Comparison of ENCODE assay signal across 8 cellular contexts in the genomic region with DNA sequence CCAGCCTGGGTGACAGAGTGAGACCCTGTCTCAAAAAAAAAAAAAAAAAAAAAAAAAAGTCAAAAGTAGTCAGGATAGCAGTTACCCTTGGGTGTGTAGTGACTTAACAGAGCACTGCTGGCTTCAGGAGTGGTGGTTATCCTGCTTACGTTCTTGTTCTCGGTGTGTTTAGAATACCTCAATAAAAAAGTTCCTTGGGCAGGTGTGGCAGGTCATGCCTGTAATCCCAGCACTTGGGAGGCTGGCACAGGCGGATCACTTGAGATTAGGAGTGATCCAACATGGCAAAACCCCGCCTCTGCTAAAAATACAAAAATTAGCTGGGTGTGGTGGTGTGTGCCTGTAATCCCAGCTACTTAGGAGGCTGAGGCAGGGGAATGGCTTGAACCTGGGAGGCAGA. TPM values are rescaled to one million over a fixed set of nuclear protein-coding genes. Genes with fewer than 3 reads are reported as not detected.
DNase-seq lines count a peak whose midpoint lies in the region; ATAC-seq, FAIRE-seq and TF ChIP-seq lines count a peak whose summit lies in the region.
"Not testable (repeated sequence)": the region's sequence is repeated elsewhere in the genome, so short reads cannot be mapped to it uniquely, and the experiment has no call there.
"Had no signal": no experiment of that assay in that cellular context is flagged by ENCODE, and none has a peak within 500 bp of the region (broad histone marks: within the 10 kb centered on the region; RNA-seq: fewer than 3 reads in every experiment).

No MANE protein-coding gene starts in this region.

- not testable (repeated sequence) for TF ChIP-seq CTCF in RWPE1 (conservative IDR thresholded peaks at IDR 0.05; ENCODE audit: low read depth); kidney (IDR thresholded peaks at IDR 0.05; ENCODE audit: borderline replicate concordance, extremely low read depth, insufficient read depth); HepG2 (CRISPR knock-in tag; IDR thresholded peaks at IDR 0.05); osteoblast (IDR thresholded peaks at IDR 0.05; ENCODE audit: extremely low read depth, low read depth, low read length); psoas muscle (IDR thresholded peaks at IDR 0.05); transverse colon (IDR thresholded peaks at IDR 0.05)

- H3K27ac ChIP-seq in RWPE1 = peak overlapping the region; percentile 39
- not testable (repeated sequence) for H3K27ac ChIP-seq in kidney (ENCODE audit: low read depth in 2 of 2, low read length in 2 of 2); HepG2 (ENCODE audit: extremely low read length, insufficient read depth, low read length); osteoblast (ENCODE audit: low read depth, low read length); psoas muscle
- peak overlapping the region in 2 of 4 donors; percentile 34 to 49 for H3K27ac ChIP-seq in transverse colon

- WGBS in HepG2 (ENCODE audit: low lambda C conversion rate) = 96% methylated on average over 4 of the region's 4 CpGs
- 91 to 96% (median 95%) methylated on average over 4 of the region's 4 CpGs for WGBS in psoas muscle, 3 donors
- WGBS in transverse colon (ENCODE audit: low coverage in 1 of 2), 2 donors = 61 to 71% methylated on average over 1 to 4 of the region's 4 CpGs

- peaks cover 19% of the 10 kb centered on the region for H4K20me1 ChIP-seq in HepG2 (ENCODE audit: insufficient read depth, low read length)
- H4K20me1 ChIP-seq in osteoblast (ENCODE audit: insufficient read depth, low read length) = peaks cover 22% of the 10 kb centered on the region

- intact Hi-C loops in kidney (cut with DNase I); HepG2 (cut with micrococcal nuclease; ENCODE audit: unreplicated experiment); psoas muscle (cut with DNase I); transverse colon (cut with DNase I; ENCODE audit: low total_unique reads): not testable (repeated sequence)

- peaks cover 15 to 33% of the 10 kb centered on the region in 2 donors for H3K36me3 ChIP-seq in kidney (ENCODE audit: control insufficient read depth in 1 of 2, insufficient read depth in 2 of 2, low read length in 2 of 2)
- H3K36me3 ChIP-seq in HepG2 (replicated peaks in 1 of 2; ENCODE audit: control insufficient read depth in 1 of 2, insufficient read depth in 2 of 2, low read length in 2 of 2) = peaks cover 49 to 94% of the 10 kb centered on the region in 2 experiments
- H3K36me3 ChIP-seq in osteoblast (ENCODE audit: insufficient read depth, low read length) = peaks cover 95% of the 10 kb centered on the region
- peaks cover 11 to 99% of the 10 kb centered on the region in 2 donors for H3K36me3 ChIP-seq in psoas muscle (ENCODE audit: insufficient read depth in 1 of 2, low read depth in 1 of 2)
- H3K36me3 ChIP-seq in transverse colon = peaks cover 0 to 32% (median 8%) of the 10 kb centered on the region in 4 donors

- not testable (repeated sequence) for H3K27me3 ChIP-seq in HepG2 (ENCODE audit: control insufficient read depth in 1 of 2, insufficient read depth in 2 of 2, low read length in 2 of 2); osteoblast (ENCODE audit: insufficient read depth, low read length); psoas muscle (ENCODE audit: insufficient read depth in 3 of 3, low read length in 2 of 3); transverse colon

- DNase-seq in RWPE1 (ENCODE audit: low spot score); HepG2 (ENCODE audit: low spot score): not testable (repeated sequence)
- DNase-seq in kidney (peak; percentile 4), osteoblast (ENCODE audit: insufficient read length, low spot score, missing footprints) (peak; percentile 26), psoas muscle (peak; percentile 5 to 23), transverse colon (peak; percentile 57)

- peaks cover 17% of the 10 kb centered on the region for H3K79me2 ChIP-seq in HepG2 (ENCODE audit: insufficient read depth, low read length)
- H3K79me2 ChIP-seq in osteoblast (ENCODE audit: insufficient read depth, low read length) = peaks cover 27% of the 10 kb centered on the region

- in situ Hi-C loops in HepG2 (cut with HindIII; ENCODE audit: extremely low pct_ligation_motif_present, low pct_unique_long_range_greater_than_20kb) = not testable (repeated sequence)
- in situ Hi-C loops in transverse colon (cut with MboI; ENCODE audit: low pct_ligation_motif_present in 1 of 4, low pct_unique_long_range_greater_than_20kb in 1 of 4, low sequenced_read_pairs in 3 of 4) = loop anchor here in 3 of 4 donors (10.0 to 25.0 kb wide), 3 partner anchors 94 to 309 kb away; no protein-coding TSS in a partner anchor

- not testable (repeated sequence) for H3K9me3 ChIP-seq in kidney (ENCODE audit: control insufficient read depth in 1 of 2, low read length in 2 of 2); HepG2 (ENCODE audit: low read length); osteoblast (ENCODE audit: low read depth, low read length); psoas muscle; transverse colon

- H3K4me3 ChIP-seq in kidney (ENCODE audit: low read length in 2 of 2); HepG2 (replicated peaks in 1 of 3; ENCODE audit: insufficient read depth in 1 of 3, low read depth in 2 of 3, low read length in 3 of 3); osteoblast (ENCODE audit: insufficient read depth, low read length); psoas muscle; transverse colon: not testable (repeated sequence)

- not testable (repeated sequence) for H3K9ac ChIP-seq in kidney (ENCODE audit: low read length in 2 of 2); HepG2 (ENCODE audit: insufficient read depth, low read depth, low read length)

- not testable (repeated sequence) for TF ChIP-seq RAD21 in HepG2 (CRISPR knock-in tag; IDR thresholded peaks at IDR 0.05)

- not testable (repeated sequence) for H2AFZ ChIP-seq in HepG2 (ENCODE audit: low read length); osteoblast (ENCODE audit: low read length)

- BruUV-seq in HepG2 (replicated peaks; lab: Mats Ljungman, UMichigan) = not testable (repeated sequence)

- H3K4me2 ChIP-seq in HepG2 (ENCODE audit: low read depth, low read length); osteoblast (ENCODE audit: insufficient read depth, low read length): not testable (repeated sequence)

- FAIRE-seq in kidney (lab: Jason Lieb, UNC); HepG2 (lab: Jason Lieb, UNC): not testable (repeated sequence)

- CTCF ChIA-PET in RWPE1 (lab: Yijun Ruan, JAX); HepG2 (lab: Yijun Ruan, JAX; ENCODE audit: low intra/inter-chr PET ratio, low total read pairs): not testable (repeated sequence)

- not testable (repeated sequence) for TF ChIP-seq POLR2A in HepG2 (IDR thresholded peaks at IDR 0.05; ENCODE audit: insufficient read depth in 1 of 2, low read depth in 2 of 2, low read length in 2 of 2); transverse colon (IDR thresholded peaks at IDR 0.05)

- peak; percentile 18 for ATAC-seq in esophagus mucosa
- ATAC-seq in HepG2, psoas muscle: not testable (repeated sequence)

- H3K4me1 ChIP-seq in kidney (ENCODE audit: control insufficient read depth in 1 of 2, insufficient read depth in 1 of 2, low read depth in 1 of 2, low read length in 2 of 2); HepG2 (ENCODE audit: insufficient read depth, low read length); osteoblast (ENCODE audit: insufficient read depth, low read length); psoas muscle; transverse colon: not testable (repeated sequence)

- not testable (repeated sequence) for TF ChIP-seq EP300 in HepG2 (IDR thresholded peaks at IDR 0.05; ENCODE audit: low read depth in 2 of 2, low read length in 2 of 2); HepG2 (CRISPR knock-in tag; IDR thresholded peaks at IDR 0.05; ENCODE audit: borderline replicate concordance); transverse colon (IDR thresholded peaks at IDR 0.05; ENCODE audit: low read depth)

- POLR2A ChIA-PET in RWPE1 (lab: Yijun Ruan, JAX; ENCODE audit: low non-redundant PET) = not testable (repeated sequence)
- POLR2A ChIA-PET in HepG2 (lab: Yijun Ruan, JAX) = interaction anchor here (1.2 to 2.0 kb wide), 2 partner anchors 11 to 54 kb away, joined by 3 to 14 read pairs; no protein-coding TSS in a partner anchor

RNA-seq across cellular contexts. Expression of gene MTSS2, which starts 14.9 kb away (rescaled TPM):
- total RNA-seq in esophagus mucosa = 32.8 TPM
- total RNA-seq in kidney = 33.0 TPM
- 19.2 TPM for polyA plus RNA-seq in kidney (ENCODE audit: insufficient read depth, low read depth, low replicate concordance)
- 84.6 and 132 TPM in 2 replicates for total RNA-seq in HepG2 (2016; rRNA removed; fragmentation: Illumina TruSeq; extraction: Trizol)
- 43.5 and 50.3 TPM in 2 replicates for total RNA-seq in HepG2 (2016; cell fraction: cytosol; rRNA removed; fragmentation: Illumina TruSeq; extraction: Trizol; ENCODE audit: low read depth)
- 77.0 and 127 TPM in 2 replicates for total RNA-seq in HepG2 (2016; cell fraction: insoluble cytoplasmic fraction; rRNA removed; fragmentation: Illumina TruSeq; extraction: Trizol)
- total RNA-seq in HepG2 (2016; cell fraction: membrane; rRNA removed; fragmentation: Illumina TruSeq; extraction: Trizol) = 144 and 145 TPM in 2 replicates
- 105 and 134 TPM in 2 replicates for total RNA-seq in HepG2 (2016; cell fraction: nucleus; rRNA removed; fragmentation: Illumina TruSeq; extraction: Trizol)
- 242 and 284 TPM in 2 replicates for polyA plus RNA-seq in HepG2 (2011; rRNA removed)
- 101 and 160 TPM in 2 replicates for polyA plus RNA-seq in HepG2 (2011; cell fraction: cytosol; rRNA removed)
- 555 and 802 TPM in 2 replicates for polyA plus RNA-seq in HepG2 (2011; cell fraction: nucleus; rRNA removed)
- 157 and 253 TPM in 2 replicates for polyA plus RNA-seq in HepG2 (2012)
- polyA plus RNA-seq in HepG2 (2016; cell fraction: cytosol; fragmentation: Illumina TruSeq; extraction: Trizol; ENCODE audit: low read depth) = 47.6 and 47.9 TPM in 2 replicates
- polyA plus RNA-seq in HepG2 (2016; cell fraction: insoluble cytoplasmic fraction; fragmentation: Illumina TruSeq; extraction: Trizol; ENCODE audit: low read depth) = 136 and 193 TPM in 2 replicates
- 144 and 154 TPM in 2 replicates for polyA plus RNA-seq in HepG2 (2016; cell fraction: membrane; fragmentation: Illumina TruSeq; extraction: Trizol; ENCODE audit: low read depth)
- 467 and 522 TPM in 2 replicates for polyA plus RNA-seq in HepG2 (2016; cell fraction: nucleus; fragmentation: Illumina TruSeq; extraction: Trizol; ENCODE audit: insufficient read depth, low read depth)
- polyA minus RNA-seq in HepG2 (2011; rRNA and poly(A)+ RNA removed; ENCODE audit: low replicate concordance) = 24.5 and 186 TPM in 2 replicates
- 155 and 166 TPM in 2 replicates for polyA minus RNA-seq in HepG2 (2011; cell fraction: cytosol; rRNA and poly(A)+ RNA removed)
- 97.5 and 127 TPM in 2 replicates for polyA minus RNA-seq in HepG2 (2011; cell fraction: nucleus; rRNA and poly(A)+ RNA removed)
- 54.2 and 56.5 TPM in 2 replicates for total RNA-seq in osteoblast
- 100 to 1,000 TPM; 104 to 166 (median 110) TPM for total RNA-seq in psoas muscle
- polyA plus RNA-seq in psoas muscle = 100 to 1,000 TPM in 1 of 3 donors, 10 to 100 TPM in 2; 50.0 to 120 (median 94.3) TPM
- total RNA-seq in transverse colon = 100 to 1,000 TPM in 1 of 4 donors, 10 to 100 TPM in 3; 13.9 to 149 (median 33.8) TPM

RNA-seq across cellular contexts. Expression of gene IL34, which starts 24.6 kb away (rescaled TPM):
- total RNA-seq in esophagus mucosa = 7.9 TPM
- total RNA-seq in kidney = 7.4 TPM
- polyA plus RNA-seq in kidney (ENCODE audit: insufficient read depth, low read depth, low replicate concordance) = 5.9 TPM
- 1.2 and 1.4 TPM in 2 replicates for total RNA-seq in HepG2 (2016; rRNA removed; fragmentation: Illumina TruSeq; extraction: Trizol)
- total RNA-seq in HepG2 (2016; cell fraction: cytosol; rRNA removed; fragmentation: Illumina TruSeq; extraction: Trizol; ENCODE audit: low read depth) = 1.0 and 1.6 TPM in 2 replicates
- total RNA-seq in HepG2 (2016; cell fraction: insoluble cytoplasmic fraction; rRNA removed; fragmentation: Illumina TruSeq; extraction: Trizol) = 1.2 and 1.3 TPM in 2 replicates
- 1.8 and 2.4 TPM in 2 replicates for total RNA-seq in HepG2 (2016; cell fraction: membrane; rRNA removed; fragmentation: Illumina TruSeq; extraction: Trizol)
- total RNA-seq in HepG2 (2016; cell fraction: nucleus; rRNA removed; fragmentation: Illumina TruSeq; extraction: Trizol) = 0.31 and 0.40 TPM in 2 replicates
- 1.3 and 1.6 TPM in 2 replicates for polyA plus RNA-seq in HepG2 (2011; rRNA removed)
- 1.1 and 2.2 TPM in 2 replicates for polyA plus RNA-seq in HepG2 (2011; cell fraction: cytosol; rRNA removed)
- 0.83 and 1.9 TPM in 2 replicates for polyA plus RNA-seq in HepG2 (2011; cell fraction: nucleus; rRNA removed)
- 0.83 TPM in 2 replicates for polyA plus RNA-seq in HepG2 (2012)
- polyA plus RNA-seq in HepG2 (2016; cell fraction: cytosol; fragmentation: Illumina TruSeq; extraction: Trizol; ENCODE audit: low read depth) = 1.3 and 2.1 TPM in 2 replicates
- 0.84 and 0.90 TPM in 2 replicates for polyA plus RNA-seq in HepG2 (2016; cell fraction: insoluble cytoplasmic fraction; fragmentation: Illumina TruSeq; extraction: Trizol; ENCODE audit: low read depth)
- 1.2 and 1.6 TPM in 2 replicates for polyA plus RNA-seq in HepG2 (2016; cell fraction: membrane; fragmentation: Illumina TruSeq; extraction: Trizol; ENCODE audit: low read depth)
- 0.96 and 1.1 TPM in 2 replicates for polyA plus RNA-seq in HepG2 (2016; cell fraction: nucleus; fragmentation: Illumina TruSeq; extraction: Trizol; ENCODE audit: insufficient read depth, low read depth)
- 1.0 TPM in 1 of 2 replicates, not detected in the other for polyA minus RNA-seq in HepG2 (2011; rRNA and poly(A)+ RNA removed; ENCODE audit: low replicate concordance)
- polyA minus RNA-seq in HepG2 (2011; cell fraction: cytosol; rRNA and poly(A)+ RNA removed) = 0.35 TPM in 1 of 2 replicates, not detected in the other
- 0.50 and 1.5 TPM in 2 replicates for polyA minus RNA-seq in HepG2 (2011; cell fraction: nucleus; rRNA and poly(A)+ RNA removed)
- total RNA-seq in osteoblast = 5.6 and 9.4 TPM in 2 replicates
- 10 to 100 TPM in 2 of 4 donors, 1 to 10 TPM in 2; 6.5 to 18.5 (median 9.0) TPM for total RNA-seq in psoas muscle
- polyA plus RNA-seq in psoas muscle = 1 to 10 TPM in 2 of 3 donors, under 1 TPM in 1; 0.89 to 3.7 (median 2.2) TPM
- 1 to 10 TPM in 2 of 4 donors, not detected in 2; 1.1 to 1.4 TPM for total RNA-seq in transverse colon
- total RNA-seq: B cell had no signal
